ENCODE assay signal across 14 cellular contexts in genomic region chr5:50328193-50328729, GRCh38.
"Had no signal": no experiment of that assay in that cellular context is flagged by ENCODE, and none has a peak within 500 bp of the region (broad histone marks: within the 10 kb centered on the region; RNA-seq: fewer than 3 reads in every experiment).

No MANE protein-coding gene starts in this region.

- H3K4me3 Mint-ChIP-seq: activated CD4-positive, alpha-beta memory T cell treated with anti-CD3 and anti-CD28 coated beads, Interleukin-2, amount 10 ng/mL, durations not matched to agents 7 days and 5 days; activated T-cell treated with anti-CD3 and anti-CD28 coated beads, Interleukin-2, amount 50 U/mL, for 24 hours; stimulated activated naive B cell treated with anti-CD40 and anti-IgM and Interleukin-4, amounts not matched to agents 10 μg/mL and 1 μg/mL and 100 μg/mL, for 72 hours; WTC11 had no signal

- H3K27me3 Mint-ChIP-seq: activated T-cell treated with anti-CD3 and anti-CD28 coated beads, Interleukin-2, amount 50 U/mL, for 24 hours had no signal

- DNase-seq: activated CD4-positive, alpha-beta memory T cell treated with anti-CD3 and anti-CD28 coated beads, Interleukin-2, amount 10 ng/mL, durations not matched to agents 7 days and 5 days; activated CD4-positive, alpha-beta T cell treated with anti-CD3 and anti-CD28 coated beads for 4 hours; activated effector memory CD4-positive, alpha-beta T cell treated with anti-CD3 and anti-CD28 coated beads, Interleukin-2, amount 50 U/mL, for 16 hours; activated naive CD4-positive, alpha-beta T cell treated with anti-CD3 and anti-CD28 coated beads, Interleukin-2, amount 50 U/mL, for 16 hours; activated T-cell treated with anti-CD3 and anti-CD28 coated beads, Interleukin-2, amount 50 U/mL, for 24 hours; effector CD4-positive, alpha-beta T cell; esophagus squamous epithelium; retina; spleen; stimulated activated naive B cell treated with anti-CD40 and anti-IgM and Interleukin-4, amounts not matched to agents 10 μg/mL and 1 μg/mL and 100 μg/mL, for 72 hours; substantia nigra; tibial artery had no signal

- H3K4me1 ChIP-seq: esophagus squamous epithelium, tibial artery had no signal

- H3K9me3 ChIP-seq: esophagus squamous epithelium had no signal

- H3K27ac Mint-ChIP-seq: activated CD4-positive, alpha-beta memory T cell treated with anti-CD3 and anti-CD28 coated beads, Interleukin-2, amount 10 ng/mL, durations not matched to agents 7 days and 5 days; activated T-cell treated with anti-CD3 and anti-CD28 coated beads, Interleukin-2, amount 50 U/mL, for 24 hours; stimulated activated naive B cell treated with anti-CD40 and anti-IgM and Interleukin-4, amounts not matched to agents 10 μg/mL and 1 μg/mL and 100 μg/mL, for 72 hours; WTC11 had no signal

- H3K4me1 Mint-ChIP-seq: WTC11 had no signal

- H3K4me3 ChIP-seq: adrenal gland, esophagus squamous epithelium, spleen, tibial artery had no signal

- H3K27me3 ChIP-seq: adrenal gland, esophagus squamous epithelium, spleen, tibial artery had no signal

- H3K27ac ChIP-seq: adrenal gland, esophagus squamous epithelium, spleen, tibial artery had no signal

- H3K36me3 ChIP-seq: adrenal gland, esophagus squamous epithelium, spleen, tibial artery had no signal

- ATAC-seq: stimulated activated naive B cell treated with anti-CD40 and anti-IgM and Interleukin-4, amounts not matched to agents 10 μg/mL and 1 μg/mL and 100 μg/mL, for 72 hours; WTC11 had no signal
